ENCODE assay signal across 1 cellular context in genomic region chr10:125593644-125594043, GRCh38.
TF ChIP-seq lines count a peak whose summit lies in the region.

No MANE protein-coding gene starts in this region.

TF ChIP-seq in GM23338, 12 proteins besides CTCF, POLR2A, EP300 and RAD21 (continued from another document):
- TF ChIP-seq JUNB (IDR thresholded peaks at IDR 0.05; ENCODE audit: unreplicated experiment): no peak
- TF ChIP-seq CREB1 (CRISPR knock-in tag; IDR thresholded peaks at IDR 0.05; ENCODE audit: low read depth): no peak
- TF ChIP-seq REST (IDR thresholded peaks at IDR 0.05; ENCODE audit: unreplicated experiment): no peak
- no peak for TF ChIP-seq EZH2phosphoT487 (IDR thresholded peaks at IDR 0.05; ENCODE audit: unreplicated experiment)
- no peak for TF ChIP-seq ZNF331 (CRISPR knock-in tag; IDR thresholded peaks at IDR 0.05; ENCODE audit: low read depth)
- no peak for TF ChIP-seq STAT1 (IDR thresholded peaks at IDR 0.05; ENCODE audit: unreplicated experiment)
- no peak for TF ChIP-seq EZH2 (IDR thresholded peaks at IDR 0.05; ENCODE audit: low read depth, unreplicated experiment)
TF ChIP-seq in GM23338: peak in this region for 0.
